8 cellular contexts compared by ENCODE assay signal in the genomic region with DNA sequence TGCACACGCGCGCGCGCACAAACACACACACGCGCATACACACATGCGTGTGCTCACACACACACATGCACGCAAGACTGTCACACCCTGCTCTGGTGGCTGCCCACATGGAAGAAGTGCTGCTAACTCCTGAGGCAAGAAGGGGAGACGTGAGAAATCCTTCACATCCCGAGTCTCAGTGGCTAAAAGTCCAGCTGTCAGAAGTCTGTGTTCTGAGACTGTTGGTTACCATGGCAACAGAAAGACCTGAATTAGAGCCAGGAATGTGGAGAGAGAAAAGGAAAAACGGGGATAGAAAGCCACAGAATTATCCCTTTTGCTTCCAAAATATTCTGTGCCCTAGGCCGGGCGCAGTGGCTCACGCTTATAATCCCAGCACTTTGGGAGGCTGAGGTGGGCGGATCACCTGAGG.
DNase-seq lines count a peak whose midpoint lies in the region; ATAC-seq and TF ChIP-seq lines count a peak whose summit lies in the region.

No MANE protein-coding gene starts in this region.

- ATAC-seq in Right ventricle myocardium superior (ENCODE audit: poor library complexity) (peak; percentile 55), HG02759 (IDR thresholded peaks at IDR 0.05; ENCODE audit: unreplicated experiment) (no peak)

- no peak overlapping the region for H3K14ac ChIP-seq in trophoblast cell (ENCODE audit: low read length)

- H3K4me3 ChIP-seq in BJ (ENCODE audit: low read depth, low read length) (no peak overlapping the region), adipocyte (ENCODE audit: low read length) (peak overlapping the region; percentile 64), trophoblast cell (ENCODE audit: low read depth, low read length) (no peak overlapping the region)

- peak overlapping the region; percentile 11 for H3K9ac ChIP-seq in adipocyte (ENCODE audit: low read length)
- H3K9ac ChIP-seq in trophoblast cell (ENCODE audit: low read length), result no peak overlapping the region

- H3K4me1 ChIP-seq in adipocyte (ENCODE audit: control insufficient read depth, insufficient read depth, low read length), result peaks cover 13% of the 10 kb centered on the region
- peaks cover 0 to 4% of the 10 kb centered on the region in 2 experiments for H3K4me1 ChIP-seq in trophoblast cell (ENCODE audit: control insufficient read depth in 1 of 2, insufficient read depth in 2 of 2, low read length in 2 of 2)

- H2BK5ac ChIP-seq in trophoblast cell (ENCODE audit: low read depth, low read length, poor library complexity), result no peak overlapping the region

- CTCF ChIA-PET in BJ (lab: Yijun Ruan, JAX), result interaction anchor here (0.9 kb wide), 1 partner anchor 18 kb away, joined by 4 read pairs; no protein-coding TSS in a partner anchor

- POLR2A ChIA-PET in BJ (lab: Charles Lee), result no interaction called here

- no peak for TF ChIP-seq CTCF in BJ (IDR thresholded peaks at IDR 0.05; ENCODE audit: insufficient read depth, low read depth, low read length)

- no peak overlapping the region for H4K12ac ChIP-seq in trophoblast cell (ENCODE audit: low read depth, low read length)

- H3K27ac ChIP-seq in trophoblast cell (ENCODE audit: low read depth, low read length), result no peak overlapping the region

- no peak overlapping the region for H2BK120ac ChIP-seq in trophoblast cell (ENCODE audit: insufficient read depth, low read length, poor library complexity)

- no peak overlapping the region for H4K8ac ChIP-seq in trophoblast cell (ENCODE audit: low read depth, low read length)

- no peak overlapping the region for H3K4me2 ChIP-seq in trophoblast cell (ENCODE audit: low read length)

- H3K79me1 ChIP-seq in trophoblast cell (ENCODE audit: low read length), result peaks cover 1% of the 10 kb centered on the region

- no CpG with 5 or more reads among the region's 16 CpGs for WGBS in trophoblast cell (ENCODE audit: extremely low coverage, insufficient coverage, insufficient read length)

- DNase-seq in BJ (ENCODE audit: low read depth) (peak; percentile 80), adipocyte (ENCODE audit: low read depth) (peak; percentile 94), Right ventricle myocardium superior (peak; percentile 41), trophoblast cell (peak; percentile 55 to 88), NCI-H2107 treated with DMSO at 0.1 percent for 48 hours (lab: John Stamatoyannopoulos, UW; ENCODE audit: unreplicated experiment) (no peak), NCI-H226 (no peak)
- DNase-seq in activated CD4-positive, CD25-positive, alpha-beta regulatory T cell (lab: John Stamatoyannopoulos, UW), result no peak

- no peak overlapping the region for H2BK12ac ChIP-seq in trophoblast cell (ENCODE audit: low read length)

- H3K27me3 ChIP-seq in BJ (ENCODE audit: control insufficient read depth, insufficient read depth, low read length) (no peaks in the 10 kb centered on the region), adipocyte (replicated peaks; ENCODE audit: control insufficient read depth, insufficient read depth, low read length) (no peaks in the 10 kb centered on the region), trophoblast cell (ENCODE audit: insufficient read depth, low read length) (no peaks in the 10 kb centered on the region)

- H3K79me2 ChIP-seq in trophoblast cell (ENCODE audit: control insufficient read depth, insufficient read depth, low read length, poor library complexity), result no peaks in the 10 kb centered on the region

- no peak overlapping the region for H2AK5ac ChIP-seq in trophoblast cell (ENCODE audit: low read length)

- no peak overlapping the region for H3K18ac ChIP-seq in trophoblast cell (ENCODE audit: low read length)

- H3K4ac ChIP-seq in trophoblast cell (ENCODE audit: low read depth, low read length), result no peak overlapping the region

- H3K36me3 ChIP-seq in BJ (ENCODE audit: control insufficient read depth, insufficient read depth, low read length), result no peaks in the 10 kb centered on the region; the same call in 1 of the 2 replicates
- no peaks in the 10 kb centered on the region for H3K36me3 ChIP-seq in adipocyte (ENCODE audit: control insufficient read depth, insufficient read depth, low read length, severe bottlenecking)
- peaks cover 7 to 13% of the 10 kb centered on the region in 2 experiments for H3K36me3 ChIP-seq in trophoblast cell (ENCODE audit: control insufficient read depth in 1 of 2, insufficient read depth in 2 of 2, low read length in 2 of 2)

- no peak overlapping the region for H2AFZ ChIP-seq in trophoblast cell (ENCODE audit: insufficient read depth, low read length, poor library complexity)

- no peak overlapping the region for H4K91ac ChIP-seq in trophoblast cell (ENCODE audit: low read depth, low read length)

- intact Hi-C loops in Right ventricle myocardium superior (cut with DNase I), result no loop called here

- H3K9me3 ChIP-seq in adipocyte (ENCODE audit: control insufficient read depth, low read length) (no peaks in the 10 kb centered on the region), trophoblast cell (ENCODE audit: insufficient read depth, low read depth, low read length) (no peaks in the 10 kb centered on the region)

- H3K23ac ChIP-seq in trophoblast cell (ENCODE audit: low read length), result no peak overlapping the region

Comparison
In these comparisons a context has a peak if more than half of its experiments do, and no peak if none do; other contexts are left out.
1. DNase-seq: peak in BJ (single experiment), adipocyte (single experiment), Right ventricle myocardium superior (single experiment) and trophoblast cell (2 of 2); none in NCI-H2107 treated with DMSO at 0.1 percent for 48 hours (single experiment), activated CD4-positive, CD25-positive, alpha-beta regulatory T cell (0 of 4) and NCI-H226 (single experiment).